ENCODE assay signal across 1 cellular context in genomic region chr3:188003188-188004171, GRCh38.
A peak's percentile ranks its signal among the peaks of the same experiment; 100 is the strongest.
TF ChIP-seq lines count a peak whose summit lies in the region.

No MANE protein-coding gene starts in this region.

TF ChIP-seq in HepG2, 621 proteins besides CTCF, POLR2A, EP300 and RAD21 (continued from another document and continues in another):
- TF ChIP-seq PRDM4 (CRISPR knock-in tag; IDR thresholded peaks at IDR 0.05; ENCODE audit: borderline replicate concordance) (no peak), NCOA1 (CRISPR knock-in tag; IDR thresholded peaks at IDR 0.05) (no peak; the same call in 1 of the 2 replicates), ZNF644 (CRISPR knock-in tag; IDR thresholded peaks at IDR 0.05; ENCODE audit: low read depth) (0 out of 2 replicates have a peak, but pooled peaks have one; percentile 29), ZNF251 (CRISPR knock-in tag; IDR thresholded peaks at IDR 0.05) (no peak), ZNF619 (CRISPR knock-in tag; IDR thresholded peaks at IDR 0.05) (no peak), FOXO4 (CRISPR knock-in tag; conservative IDR thresholded peaks at IDR 0.05) (no peak), CREB3 (CRISPR knock-in tag; IDR thresholded peaks at IDR 0.05) (no peak), ZBTB8A (CRISPR knock-in tag; IDR thresholded peaks at IDR 0.05; ENCODE audit: borderline replicate concordance, low read depth) (no peak), ZNF724P (CRISPR knock-in tag; IDR thresholded peaks at IDR 0.05; ENCODE audit: borderline replicate concordance) (no peak), MAF1 (CRISPR knock-in tag; IDR thresholded peaks at IDR 0.05; ENCODE audit: borderline replicate concordance) (no peak), PATZ1 (CRISPR knock-in tag; IDR thresholded peaks at IDR 0.05) (peak; percentile 60), ZNF550 (CRISPR knock-in tag; IDR thresholded peaks at IDR 0.05; ENCODE audit: borderline replicate concordance) (no peak), ZNF563 (CRISPR knock-in tag; IDR thresholded peaks at IDR 0.05) (no peak), HBP1 (CRISPR knock-in tag; IDR thresholded peaks at IDR 0.05; ENCODE audit: low read depth) (0 out of 2 replicates have a peak, but pooled peaks have one; percentile 14), ZNF33B (CRISPR knock-in tag; IDR thresholded peaks at IDR 0.05) (no peak), SMARCC2 (IDR thresholded peaks at IDR 0.05) (no peak), ZNF350 (CRISPR knock-in tag; IDR thresholded peaks at IDR 0.05; ENCODE audit: borderline replicate concordance, low read depth) (peak; percentile 68; the same call in 1 of the 2 replicates), ETS1 (CRISPR knock-in tag; IDR thresholded peaks at IDR 0.05) (no peak), TERF1 (CRISPR knock-in tag; IDR thresholded peaks at IDR 0.05) (no peak), ZNF704 (CRISPR knock-in tag; IDR thresholded peaks at IDR 0.05; ENCODE audit: borderline replicate concordance) (no peak; the same call in 1 of the 2 replicates), MAZ (IDR thresholded peaks at IDR 0.05; ENCODE audit: borderline replicate concordance, low read depth, low read length) (no peak), MAZ (CRISPR knock-in tag; IDR thresholded peaks at IDR 0.05; ENCODE audit: low read depth) (peak; percentile 22; the same call in 1 of the 2 replicates), ZSCAN30 (CRISPR knock-in tag; IDR thresholded peaks at IDR 0.05) (no peak), ZBTB43 (CRISPR knock-in tag; conservative IDR thresholded peaks at IDR 0.05) (no peak), ZNF407 (CRISPR knock-in tag; IDR thresholded peaks at IDR 0.05; ENCODE audit: not compliant biosample characterization) (no peak), TRIM22 (IDR thresholded peaks at IDR 0.05) (no peak), KDM6A (CRISPR knock-in tag; IDR thresholded peaks at IDR 0.05; ENCODE audit: low read depth) (peak; percentile 83), BHLHE40 (IDR thresholded peaks at IDR 0.05; ENCODE audit: low read length) (no peak), ZNF7 (CRISPR knock-in tag; IDR thresholded peaks at IDR 0.05) (no peak), ZSCAN25 (CRISPR knock-in tag; IDR thresholded peaks at IDR 0.05) (peak; percentile 42; the same call in 1 of the 2 replicates), ZSCAN21 (CRISPR knock-in tag; IDR thresholded peaks at IDR 0.05; ENCODE audit: borderline replicate concordance) (peak; percentile 75; the same call in 1 of the 2 replicates), AHR (CRISPR knock-in tag; IDR thresholded peaks at IDR 0.05) (no peak), ZNF615 (CRISPR knock-in tag; IDR thresholded peaks at IDR 0.05; ENCODE audit: borderline replicate concordance) (no peak)
